1 cellular context compared by ENCODE assay signal in the genomic region with DNA sequence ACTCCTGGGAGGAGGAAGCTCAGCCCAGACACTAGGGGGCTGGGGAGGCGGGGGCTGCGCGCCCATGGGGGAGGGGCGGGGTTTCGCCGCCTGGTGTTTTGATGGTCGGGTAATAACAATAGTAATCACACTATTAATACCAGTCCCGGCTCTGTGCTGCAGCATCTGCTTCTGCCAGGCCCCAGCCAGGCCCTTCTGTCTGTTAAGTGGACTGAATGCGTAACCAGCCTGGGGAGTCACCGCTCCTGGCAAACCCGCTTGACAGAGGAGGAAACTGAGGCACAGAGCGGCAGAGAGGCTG.
TF ChIP-seq lines count a peak whose summit lies in the region.

No MANE protein-coding gene starts in this region.

TF ChIP-seq in K562, 482 proteins besides CTCF, POLR2A, EP300 and RAD21:
- peak; percentile 20; the same call in 1 of the 2 replicates for TF ChIP-seq VEZF1 (CRISPR knock-in tag; IDR thresholded peaks at IDR 0.05)
- no peak for TF ChIP-seq XRCC3 (IDR thresholded peaks at IDR 0.05)
